In genomic region chr6:44052419-44053011, GRCh38 we compare ENCODE assay signal across 2 cellular contexts.
A peak's percentile ranks its signal among the peaks of the same experiment; 100 is the strongest.
TF ChIP-seq lines count a peak whose summit lies in the region.

No MANE protein-coding gene starts in this region.

TF ChIP-seq in HCT116, 20 proteins besides CTCF, POLR2A, EP300 and RAD21 (continued from another document):
- TF ChIP-seq ZBTB33 (IDR thresholded peaks at IDR 0.05; ENCODE audit: extremely low read depth, insufficient replicate concordance, low read length) (no peak), TCF7L2 (IDR thresholded peaks at IDR 0.05; ENCODE audit: borderline replicate concordance, extremely low read depth, insufficient read depth, insufficient read length) (no peak), REST (IDR thresholded peaks at IDR 0.05; ENCODE audit: low read depth) (no peak), ZFX (IDR thresholded peaks at IDR 0.05) (no peak), ELF1 (IDR thresholded peaks at IDR 0.05; ENCODE audit: borderline replicate concordance, low read depth) (no peak), SRF (IDR thresholded peaks at IDR 0.05; ENCODE audit: low read depth) (no peak), SP1 (IDR thresholded peaks at IDR 0.05; ENCODE audit: low read depth) (no peak), CBX3 (IDR thresholded peaks at IDR 0.05; ENCODE audit: low read depth) (no peak), EZH2 (IDR thresholded peaks at IDR 0.05) (no peak), ZNF274 (IDR thresholded peaks at IDR 0.05; ENCODE audit: low read depth, low read length) (no peak), SIN3A (IDR thresholded peaks at IDR 0.05; ENCODE audit: low read depth) (no peak), ATF3 (IDR thresholded peaks at IDR 0.05) (no peak)

TF ChIP-seq in K562, 482 proteins besides CTCF, POLR2A, EP300 and RAD21 (continued from another document and continues in another):
- TF ChIP-seq HES1 (IDR thresholded peaks at IDR 0.05; ENCODE audit: low read depth) (no peak), ZNF384 (IDR thresholded peaks at IDR 0.05; ENCODE audit: low read depth, low read length) (no peak), ZBTB5 (IDR thresholded peaks at IDR 0.05) (no peak), HCFC1 (IDR thresholded peaks at IDR 0.05; ENCODE audit: low read depth, low read length) (peak; percentile 88), FOXO4 (CRISPR knock-in tag; IDR thresholded peaks at IDR 0.05) (no peak), CTCFL (IDR thresholded peaks at IDR 0.05; ENCODE audit: borderline replicate concordance, insufficient read depth, low read depth, low read length, poor library complexity, severe bottlenecking) (no peak), CCNT2 (IDR thresholded peaks at IDR 0.05; ENCODE audit: borderline replicate concordance, extremely low read depth, insufficient read length, low read depth, low read length) (no peak), ZNF444 (CRISPR knock-in tag; IDR thresholded peaks at IDR 0.05) (no peak), ZNF445 (CRISPR knock-in tag; IDR thresholded peaks at IDR 0.05; ENCODE audit: low read depth) (no peak), NR2C1 (IDR thresholded peaks at IDR 0.05) (no peak), NR2C1 (tag; IDR thresholded peaks at IDR 0.05) (peak; percentile 57), SRSF7 (optimal IDR thresholded peaks at IDR 0.05; ENCODE audit: low read depth, low read length) (no peak), POLR2G (IDR thresholded peaks at IDR 0.05; ENCODE audit: low read depth, low read length) (no peak), FOXJ3 (CRISPR knock-in tag; IDR thresholded peaks at IDR 0.05) (no peak), ZNF696 (CRISPR knock-in tag; conservative IDR thresholded peaks at IDR 0.05) (no peak), TCF7L2 (IDR thresholded peaks at IDR 0.05; ENCODE audit: low read depth, low read length) (no peak), FOXP4 (CRISPR knock-in tag; IDR thresholded peaks at IDR 0.05; ENCODE audit: borderline replicate concordance) (peak; percentile 85; the same call in 1 of the 2 replicates), GABPA (tag; conservative IDR thresholded peaks at IDR 0.05; ENCODE audit: low read depth) (peak; percentile 28; the same call in 1 of the 2 replicates), YBX1 (IDR thresholded peaks at IDR 0.05) (no peak), TSHZ1 (CRISPR knock-in tag; IDR thresholded peaks at IDR 0.05) (no peak), ESRRA (IDR thresholded peaks at IDR 0.05; ENCODE audit: borderline replicate concordance, low read depth) (no peak), ZNF583 (CRISPR knock-in tag; IDR thresholded peaks at IDR 0.05) (no peak), PTRF (tag; IDR thresholded peaks at IDR 0.05) (no peak), SMARCA5 (IDR thresholded peaks at IDR 0.05) (0 out of 2 replicates have a peak, but pooled peaks have one; percentile 58), MTF1 (CRISPR knock-in tag; IDR thresholded peaks at IDR 0.05; ENCODE audit: borderline replicate concordance) (no peak), ZNF239 (CRISPR knock-in tag; IDR thresholded peaks at IDR 0.05) (no peak), CEBPB (tag; IDR thresholded peaks at IDR 0.05) (peak; percentile 98), MLX (CRISPR knock-in tag; conservative IDR thresholded peaks at IDR 0.05) (no peak), MEF2D (tag; conservative IDR thresholded peaks at IDR 0.05; ENCODE audit: low read depth) (0 out of 2 replicates have a peak, but pooled peaks have one; percentile 22), ZNF785 (CRISPR knock-in tag; IDR thresholded peaks at IDR 0.05) (no peak), NR2F6 (CRISPR knock-in tag; IDR thresholded peaks at IDR 0.05) (no peak), ZNF318 (IDR thresholded peaks at IDR 0.05; ENCODE audit: borderline replicate concordance in 1 of 2, low read depth in 1 of 2) (0 out of 4 replicates have a peak, but pooled peaks of 1 of the 2 experiments have one; percentile 11)
